ENCODE assay signal across 2 cellular contexts in the genomic region with DNA sequence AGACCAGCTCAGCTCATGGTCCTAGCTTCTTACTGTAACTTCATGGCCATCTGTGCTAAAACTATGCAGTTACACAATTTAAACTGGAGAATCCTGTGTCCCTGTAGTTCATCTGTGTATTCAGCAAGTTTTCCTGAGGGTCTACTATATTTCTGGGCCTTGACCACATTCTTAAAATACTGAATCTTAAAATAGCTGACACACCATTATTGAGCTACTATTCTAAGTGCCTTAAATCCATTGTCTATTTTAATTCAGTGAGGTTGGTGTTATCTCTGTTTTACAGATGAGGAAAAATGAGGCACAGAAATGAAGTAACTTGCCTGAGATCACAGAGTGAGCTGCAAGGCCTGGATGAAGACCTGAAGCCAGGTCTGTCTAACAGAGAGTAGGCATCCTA.
TF ChIP-seq lines count a peak whose summit lies in the region.

No MANE protein-coding gene starts in this region.

TF ChIP-seq in HepG2, 621 proteins besides CTCF, POLR2A, EP300 and RAD21:
- no peak for TF ChIP-seq PHF21A (CRISPR knock-in tag; IDR thresholded peaks at IDR 0.05)
- TF ChIP-seq MAFK (conservative IDR thresholded peaks at IDR 0.05 in 1 of 2, IDR thresholded peaks at IDR 0.05 in 1 of 2; ENCODE audit: low read length in 2 of 2) = peak; percentile 78 to 88
- peak; percentile 80 for TF ChIP-seq MAFF (IDR thresholded peaks at IDR 0.05; ENCODE audit: low read depth, low read length)
TF ChIP-seq in HepG2: peak in this region for 2.

TF ChIP-seq in H1, 55 proteins besides CTCF, POLR2A, EP300 and RAD21:
- TF ChIP-seq MAFK (IDR thresholded peaks at IDR 0.05; ENCODE audit: low read depth, low read length) = peak; percentile 8; the same call in 1 of the 2 replicates
- TF ChIP-seq SP1 (IDR thresholded peaks at IDR 0.05; ENCODE audit: low read depth, low read length) = no peak
- TF ChIP-seq CHD1 (IDR thresholded peaks at IDR 0.05; ENCODE audit: low read depth, low read length) = no peak
